In the genomic region with DNA sequence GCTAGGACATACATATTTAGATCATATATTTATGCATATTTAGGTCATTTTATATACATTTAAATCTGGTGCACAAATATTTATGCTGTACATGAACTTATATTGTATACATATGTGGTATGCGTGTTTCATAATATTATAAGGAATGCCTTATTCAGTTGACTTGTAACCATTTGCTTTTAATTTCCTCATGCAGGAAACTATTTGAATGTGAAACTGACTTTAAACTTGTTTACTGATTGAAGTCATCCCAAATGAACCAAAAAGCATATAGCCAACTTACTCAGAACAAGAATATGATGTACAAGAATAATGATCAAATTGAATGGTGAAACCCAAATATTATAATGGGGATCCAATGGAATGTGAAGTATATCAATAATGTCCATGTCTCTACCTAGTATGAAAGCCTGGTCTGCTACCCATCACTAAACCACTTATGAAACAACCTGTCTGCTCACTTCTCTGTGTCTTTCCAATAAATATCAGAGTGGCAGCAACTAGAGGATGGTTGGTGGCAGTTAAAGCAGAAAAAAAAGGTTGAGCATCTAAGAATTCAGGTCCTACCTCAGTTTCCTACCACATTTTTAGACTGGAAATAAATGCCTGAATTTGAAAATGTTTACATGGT, we compare ENCODE assay signal across 8 cellular contexts. TPM values are rescaled to one million over a fixed set of nuclear protein-coding genes. Genes with fewer than 3 reads are reported as not detected.
DNase-seq lines count a peak whose midpoint lies in the region; ATAC-seq lines count a peak whose summit lies in the region.

No MANE protein-coding gene starts in this region.

- H3K36me3 Mint-ChIP-seq in activated T-helper 2 cell treated with anti-CD3 and anti-CD28 coated beads, Interferon-gamma antibody, Interleukin-2, Interleukin-4, amounts not matched to agents 10 μg/mL and 5 μg/mL and 100 μg/mL, durations not matched to agents 14 hours and 24 hours and 36 hours (ENCODE audit: low read depth): peaks cover 28% of the 10 kb centered on the region

- peak overlapping the region; percentile 90 for H3K27ac Mint-ChIP-seq in activated T-helper 2 cell treated with anti-CD3 and anti-CD28 coated beads, Interferon-gamma antibody, Interleukin-2, Interleukin-4, amounts not matched to agents 10 μg/mL and 5 μg/mL and 100 μg/mL, durations not matched to agents 14 hours and 24 hours and 36 hours

- intact Hi-C loops in activated T-helper 2 cell treated with anti-CD3 and anti-CD28 coated beads, Interferon-gamma antibody, Interleukin-2, Interleukin-4, amounts not matched to agents 10 μg/mL and 5 μg/mL and 100 μg/mL, durations not matched to agents 14 hours and 24 hours and 36 hours (cut with micrococcal nuclease): loop anchor here (1.0 kb wide), 3 partner anchors 41 to 56 kb away; no protein-coding TSS in a partner anchor

- H3K4me3 ChIP-seq in skeletal muscle tissue (ENCODE audit: low read length in 3 of 3): peak overlapping the region; percentile 23 to 45 (median 31)

- peaks cover 57% of the 10 kb centered on the region for H3K4me1 Mint-ChIP-seq in activated T-helper 2 cell treated with anti-CD3 and anti-CD28 coated beads, Interferon-gamma antibody, Interleukin-2, Interleukin-4, amounts not matched to agents 10 μg/mL and 5 μg/mL and 100 μg/mL, durations not matched to agents 14 hours and 24 hours and 36 hours (ENCODE audit: low read depth)

- DNase-seq in activated T-helper 2 cell treated with anti-CD3 and anti-CD28 coated beads, Interferon-gamma antibody, Interleukin-2, Interleukin-4, amounts not matched to agents 10 μg/mL and 5 μg/mL and 100 μg/mL, durations not matched to agents 14 hours and 24 hours and 36 hours (ENCODE audit: low spot score): no peak
- no peak for DNase-seq in effector CD8-positive, alpha-beta T cell (lab: John Stamatoyannopoulos, UW)
- DNase-seq in central memory CD4-positive, alpha-beta T cell: no peak
- no peak for DNase-seq in H4 (ENCODE audit: low spot score)
- no peak for DNase-seq in occipital lobe (lab: John Stamatoyannopoulos, UW)

- no peaks in the 10 kb centered on the region for H3K36me3 ChIP-seq in skeletal muscle tissue (ENCODE audit: control insufficient read depth in 3 of 3, insufficient read depth in 3 of 3, low read length in 3 of 3)

- H3K4me3 Mint-ChIP-seq in activated T-helper 2 cell treated with anti-CD3 and anti-CD28 coated beads, Interferon-gamma antibody, Interleukin-2, Interleukin-4, amounts not matched to agents 10 μg/mL and 5 μg/mL and 100 μg/mL, durations not matched to agents 14 hours and 24 hours and 36 hours (ENCODE audit: low read depth): peak overlapping the region; percentile 66

- H3K4me1 ChIP-seq in skeletal muscle tissue (ENCODE audit: control insufficient read depth in 3 of 3, insufficient read depth in 3 of 3, low read length in 3 of 3): peaks cover 0 to under 1% (median 0%) of the 10 kb centered on the region in 3 donors

- H3K27me3 Mint-ChIP-seq in activated T-helper 2 cell treated with anti-CD3 and anti-CD28 coated beads, Interferon-gamma antibody, Interleukin-2, Interleukin-4, amounts not matched to agents 10 μg/mL and 5 μg/mL and 100 μg/mL, durations not matched to agents 14 hours and 24 hours and 36 hours (ENCODE audit: low read depth): no peaks in the 10 kb centered on the region

- H3K27me3 ChIP-seq in skeletal muscle tissue (ENCODE audit: control insufficient read depth in 3 of 3, insufficient read depth in 3 of 3, low read length in 3 of 3): no peaks in the 10 kb centered on the region

- peak; percentile 55 for ATAC-seq in GM19025 (IDR thresholded peaks at IDR 0.05; ENCODE audit: low read depth, unreplicated experiment)
- peak; percentile 32 for ATAC-seq in HG02870 (IDR thresholded peaks at IDR 0.05; ENCODE audit: unreplicated experiment)

- H3K9ac ChIP-seq in skeletal muscle tissue (ENCODE audit: low read depth in 1 of 3, low read length in 3 of 3): peak overlapping the region in 1 of 3 donors; percentile 40

- H3K9me3 Mint-ChIP-seq in activated T-helper 2 cell treated with anti-CD3 and anti-CD28 coated beads, Interferon-gamma antibody, Interleukin-2, Interleukin-4, amounts not matched to agents 10 μg/mL and 5 μg/mL and 100 μg/mL, durations not matched to agents 14 hours and 24 hours and 36 hours: no peaks in the 10 kb centered on the region

- no peak overlapping the region for H3K27ac ChIP-seq in skeletal muscle tissue (ENCODE audit: low read depth, low read length)

- H3K9me3 ChIP-seq in skeletal muscle tissue (ENCODE audit: control insufficient read depth in 3 of 3, low read length in 3 of 3): no peaks in the 10 kb centered on the region

RNA-seq across cellular contexts. Expression of gene RPS6KA5, which starts 38.3 kb away (rescaled TPM):
- total RNA-seq in activated T-helper 2 cell treated with anti-CD3 and anti-CD28 coated beads, Interferon-gamma antibody, Interleukin-2, Interleukin-4, amounts not matched to agents 10 μg/mL and 5 μg/mL and 100 μg/mL, durations not matched to agents 14 hours and 24 hours and 36 hours: 20.5 and 21.4 TPM in 2 replicates
- total RNA-seq in skeletal muscle tissue: 3.1 TPM
- 1.2 and 3.3 TPM in 2 replicates for total RNA-seq in H4 (2014; rRNA removed; shearing (Covaris generic))
- 11.2 TPM for total RNA-seq in occipital lobe
